1 cellular context compared by ENCODE assay signal in genomic region chr16:86517033-86517432, GRCh38.
TF ChIP-seq lines count a peak whose summit lies in the region.

No MANE protein-coding gene starts in this region.

TF ChIP-seq in WTC11, 78 proteins besides CTCF, POLR2A, EP300 and RAD21 (continued from another document):
- TF ChIP-seq TCF7 (CRISPR knock-in tag; IDR thresholded peaks at IDR 0.05; ENCODE audit: low read depth) (no peak), ZNF138 (CRISPR knock-in tag; conservative IDR thresholded peaks at IDR 0.05) (no peak), TEAD4 (CRISPR knock-in tag; IDR thresholded peaks at IDR 0.05) (no peak), PREB (CRISPR knock-in tag; IDR thresholded peaks at IDR 0.05; ENCODE audit: borderline replicate concordance) (no peak), ELF4 (CRISPR knock-in tag; IDR thresholded peaks at IDR 0.05; ENCODE audit: low read depth) (no peak), CREB1 (CRISPR knock-in tag; IDR thresholded peaks at IDR 0.05) (no peak), TEAD1 (CRISPR knock-in tag; IDR thresholded peaks at IDR 0.05) (no peak)
